10 cellular contexts compared by ENCODE assay signal in the genomic region with DNA sequence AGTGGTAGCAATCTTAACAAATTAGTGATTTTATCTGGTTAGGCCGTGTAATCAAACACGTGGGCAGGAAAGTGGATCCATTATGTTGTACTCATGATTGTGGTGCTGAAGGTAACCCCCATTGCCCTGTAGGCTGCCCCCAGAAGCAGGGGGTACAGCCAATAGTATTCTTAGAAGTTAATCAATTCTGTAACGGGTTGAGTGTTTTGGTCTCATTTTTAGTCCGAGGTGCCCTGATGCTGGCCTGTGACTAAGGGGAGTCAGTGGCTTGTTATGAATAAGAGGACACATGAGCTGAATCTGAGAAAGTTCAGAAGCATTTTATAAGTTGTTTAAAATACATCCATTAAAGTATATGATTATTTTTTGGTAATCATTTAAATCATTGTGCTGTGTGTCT. TPM values are rescaled to one million over a fixed set of nuclear protein-coding genes. Genes with fewer than 3 reads are reported as not detected.
A peak's percentile ranks its signal among the peaks of the same experiment; 100 is the strongest.
DNase-seq lines count a peak whose midpoint lies in the region; ATAC-seq and TF ChIP-seq lines count a peak whose summit lies in the region.
"Had no signal": no experiment of that assay in that cellular context is flagged by ENCODE, and none has a peak within 500 bp of the region (broad histone marks: within the 10 kb centered on the region; RNA-seq: fewer than 3 reads in every experiment).

No MANE protein-coding gene starts in this region.

- no peak for TF ChIP-seq CTCF in coronary artery (IDR thresholded peaks at IDR 0.05)

- peak overlapping the region; percentile 57 for H2BK5ac ChIP-seq in trophoblast cell (ENCODE audit: low read depth, low read length, poor library complexity)

- peaks cover 11% of the 10 kb centered on the region for H3K79me1 ChIP-seq in trophoblast cell (ENCODE audit: low read length)

- H3K27me3 ChIP-seq in right cardiac atrium (ENCODE audit: control insufficient read depth, insufficient read depth): no peaks in the 10 kb centered on the region
- H3K27me3 ChIP-seq in trophoblast cell (ENCODE audit: insufficient read depth, low read length): no peaks in the 10 kb centered on the region
- no peaks in the 10 kb centered on the region for H3K27me3 ChIP-seq in aorta (ENCODE audit: control insufficient read depth in 1 of 2, insufficient read depth in 2 of 2, low read length in 1 of 2)

- WGBS in right cardiac atrium: 32% methylated on average over 4 of the region's 4 CpGs
- no CpG with 5 or more reads among the region's 4 CpGs for WGBS in trophoblast cell (ENCODE audit: extremely low coverage, insufficient coverage, insufficient read length)
- WGBS in aorta, 2 donors: 29 to 40% methylated on average over 4 of the region's 4 CpGs

- H3K36me3 ChIP-seq in trophoblast cell (ENCODE audit: control insufficient read depth in 1 of 2, insufficient read depth in 2 of 2, low read length in 2 of 2) (peaks cover 11 to 17% of the 10 kb centered on the region in 2 experiments), aorta (ENCODE audit: control insufficient read depth in 1 of 2, insufficient read depth in 2 of 2, low read length in 1 of 2) (no peaks in the 10 kb centered on the region)

- H3K18ac ChIP-seq in trophoblast cell (ENCODE audit: low read length): no peak overlapping the region

- peak overlapping the region; percentile 97 for H3K4ac ChIP-seq in trophoblast cell (ENCODE audit: low read depth, low read length)

- no peak overlapping the region for H3K9ac ChIP-seq in trophoblast cell (ENCODE audit: low read length)

- H3K27ac ChIP-seq in right cardiac atrium (ENCODE audit: low read length) (peak overlapping the region; percentile 85), coronary artery (peak overlapping the region; percentile 79 to 88), trophoblast cell (ENCODE audit: low read depth, low read length) (peak overlapping the region; percentile 32), aorta (ENCODE audit: low read depth in 1 of 2, low read length in 2 of 2) (peak overlapping the region; percentile 66 to 94)

- H3K4me3 ChIP-seq in right cardiac atrium (ENCODE audit: low read length) (no peak overlapping the region), coronary artery (no peak overlapping the region), trophoblast cell (ENCODE audit: low read depth, low read length) (no peak overlapping the region), aorta (ENCODE audit: low read length in 2 of 2) (no peak overlapping the region)

- no peak overlapping the region for H4K8ac ChIP-seq in trophoblast cell (ENCODE audit: low read depth, low read length)

- ATAC-seq in right cardiac atrium: no peak
- no peak for ATAC-seq in left cardiac atrium
- ATAC-seq in aorta (ENCODE audit: low FRiP score): no peak

- H3K79me2 ChIP-seq in trophoblast cell (ENCODE audit: control insufficient read depth, insufficient read depth, low read length, poor library complexity): peaks cover 45% of the 10 kb centered on the region

- DNase-seq in right cardiac atrium: no peak
- DNase-seq in left cardiac atrium: no peak
- no peak for DNase-seq in coronary artery (ENCODE audit: low spot score)
- peak in 1 of 2 donors; percentile 61 for DNase-seq in trophoblast cell
- no peak for DNase-seq in aorta
- no peak for DNase-seq in T-helper 9 cell
- no peak for DNase-seq in NCI-H446 treated with DMSO at 0.1 percent for 48 hours (lab: John Stamatoyannopoulos, UW)
- DNase-seq in T1000 (lab: John Stamatoyannopoulos, UW): no peak
- DNase-seq: activated B cell treated with CpG ODN at 0.5 μM for 24 hours, hippocampal formation had no signal

- H4K91ac ChIP-seq in trophoblast cell (ENCODE audit: low read depth, low read length): peak overlapping the region; percentile 35

- H4K12ac ChIP-seq in trophoblast cell (ENCODE audit: low read depth, low read length): no peak overlapping the region

- H3K23ac ChIP-seq in trophoblast cell (ENCODE audit: low read length): no peak overlapping the region

- peak overlapping the region; percentile 50 for H3K14ac ChIP-seq in trophoblast cell (ENCODE audit: low read length)

- intact Hi-C loops in right cardiac atrium (cut with DNase I) (loop anchor here in 2 of 4 donors (10.0 kb wide), 2 partner anchors 49 to 59 kb away; no protein-coding TSS in a partner anchor), left cardiac atrium (cut with DNase I) (no loop called here), aorta (cut with DNase I) (no loop called here)

- no peak overlapping the region for H2AFZ ChIP-seq in trophoblast cell (ENCODE audit: insufficient read depth, low read length, poor library complexity)

- no peak overlapping the region for H2BK120ac ChIP-seq in trophoblast cell (ENCODE audit: insufficient read depth, low read length, poor library complexity)

- H3K4me1 ChIP-seq in right cardiac atrium (ENCODE audit: control insufficient read depth, insufficient read depth, low read length) (peaks cover 31% of the 10 kb centered on the region), trophoblast cell (ENCODE audit: control insufficient read depth in 1 of 2, insufficient read depth in 2 of 2, low read length in 2 of 2) (peaks cover 43 to 51% of the 10 kb centered on the region in 2 experiments), aorta (ENCODE audit: control insufficient read depth in 1 of 2, insufficient read depth in 2 of 2, low read length in 2 of 2) (peaks cover 18 to 20% of the 10 kb centered on the region in 2 donors)

- H3K9me3 ChIP-seq in right cardiac atrium (ENCODE audit: control insufficient read depth, low read length) (no peaks in the 10 kb centered on the region), trophoblast cell (ENCODE audit: insufficient read depth, low read depth, low read length) (no peaks in the 10 kb centered on the region), aorta (ENCODE audit: control insufficient read depth, low read length) (no peaks in the 10 kb centered on the region)

- H3K4me2 ChIP-seq in trophoblast cell (ENCODE audit: low read length): peak overlapping the region; percentile 29

- H2AK5ac ChIP-seq in trophoblast cell (ENCODE audit: low read length): no peak overlapping the region

- H2BK12ac ChIP-seq in trophoblast cell (ENCODE audit: low read length): peak overlapping the region; percentile 69

RNA-seq across cellular contexts. Expression of a gene that starts 8.6 kb away (rescaled TPM):
- total RNA-seq in right cardiac atrium (100 to 1,000 TPM; 210 to 340 (median 268) TPM), left cardiac atrium (100 to 1,000 TPM; 262 to 377 TPM), aorta (100 to 1,000 TPM; 414 to 954 TPM)
- polyA plus RNA-seq in right cardiac atrium (149 TPM), aorta (100 to 1,000 TPM; 213 to 392 TPM)
- 1,165 and 1,253 TPM in 2 replicates for polyA plus RNA-seq in trophoblast cell (2013)

Comparison
In these comparisons a context has a peak if more than half of its experiments do, and no peak if none do; other contexts are left out.
1. H3K27ac ChIP-seq: peak in every context shown above with its lines; median percentile 85 in right cardiac atrium; 84 in coronary artery; 80 in aorta; 32 in trophoblast cell.